9 cellular contexts compared by ENCODE assay signal in genomic region chr2:9112079-9112721, GRCh38.
DNase-seq lines count a peak whose midpoint lies in the region; ATAC-seq and TF ChIP-seq lines count a peak whose summit lies in the region.
"Had no signal": no experiment of that assay in that cellular context is flagged by ENCODE, and none has a peak within 500 bp of the region (broad histone marks: within the 10 kb centered on the region; RNA-seq: fewer than 3 reads in every experiment).

No MANE protein-coding gene starts in this region.

- no peak for TF ChIP-seq POLR2A in stomach (IDR thresholded peaks at IDR 0.05)

- DNase-seq in HCEC 1CT = peak; percentile 81
- DNase-seq in ascending aorta (ENCODE audit: low spot score in 2 of 2) = peak; percentile 65 to 84
- peak; percentile 96 for DNase-seq in iris pigment epithelial cell (ENCODE audit: low read depth)
- DNase-seq in stomach = peak; percentile 42
- no peak for DNase-seq in NAMALWA (ENCODE audit: low spot score)
- no peak for DNase-seq in germinal center (ENCODE audit: low spot score)
- no peak for DNase-seq in Kasumi-1 (lab: John Stamatoyannopoulos, UW)
- DNase-seq: activated naive CD4-positive, alpha-beta T cell treated with anti-CD3 and anti-CD28 coated beads, Interleukin-2, amount 10 ng/mL, durations not matched to agents 7 days and 5 days had no signal

- TF ChIP-seq EP300 in stomach (IDR thresholded peaks at IDR 0.05) = no peak

- H3K27me3 ChIP-seq in ascending aorta = no peaks in the 10 kb centered on the region
- no peaks in the 10 kb centered on the region for H3K27me3 ChIP-seq in stomach

- intact Hi-C loops in ascending aorta (cut with DNase I) (no loop called here), stomach (cut with DNase I; ENCODE audit: low total_unique reads) (no loop called here)

- WGBS in stomach, 5 donors = 48 to 53% (median 52%) methylated on average over 22 to 23 of the region's 23 CpGs

- ATAC-seq in GM18907 (IDR thresholded peaks at IDR 0.05; ENCODE audit: unreplicated experiment) = no peak

- H3K4me1 ChIP-seq in ascending aorta = no peaks in the 10 kb centered on the region
- H3K4me1 ChIP-seq in stomach = peaks cover 11 to 30% (median 17%) of the 10 kb centered on the region in 4 donors

- TF ChIP-seq CTCF in ascending aorta (IDR thresholded peaks at IDR 0.05) = no peak
- no peak for TF ChIP-seq CTCF in stomach (IDR thresholded peaks at IDR 0.05)

- no peaks in the 10 kb centered on the region for H3K9me3 ChIP-seq in ascending aorta
- H3K9me3 ChIP-seq in stomach = no peaks in the 10 kb centered on the region

- H3K36me3 ChIP-seq in ascending aorta (no peaks in the 10 kb centered on the region), stomach (no peaks in the 10 kb centered on the region)

- peak overlapping the region in 1 of 2 donors; percentile 20 for H3K27ac ChIP-seq in ascending aorta
- H3K27ac ChIP-seq in stomach = no peak overlapping the region

- H3K4me3 ChIP-seq in ascending aorta (no peak overlapping the region), stomach (no peak overlapping the region)

Comparison
In these comparisons a context has a peak if more than half of its experiments do, and no peak if none do; other contexts are left out.
1. DNase-seq: peak in HCEC 1CT (single experiment), ascending aorta (2 of 2), iris pigment epithelial cell (single experiment) and stomach (single experiment); none in NAMALWA (single experiment), germinal center (single experiment) and Kasumi-1 (0 of 2).